26 cellular contexts compared by ENCODE assay signal in the genomic region with DNA sequence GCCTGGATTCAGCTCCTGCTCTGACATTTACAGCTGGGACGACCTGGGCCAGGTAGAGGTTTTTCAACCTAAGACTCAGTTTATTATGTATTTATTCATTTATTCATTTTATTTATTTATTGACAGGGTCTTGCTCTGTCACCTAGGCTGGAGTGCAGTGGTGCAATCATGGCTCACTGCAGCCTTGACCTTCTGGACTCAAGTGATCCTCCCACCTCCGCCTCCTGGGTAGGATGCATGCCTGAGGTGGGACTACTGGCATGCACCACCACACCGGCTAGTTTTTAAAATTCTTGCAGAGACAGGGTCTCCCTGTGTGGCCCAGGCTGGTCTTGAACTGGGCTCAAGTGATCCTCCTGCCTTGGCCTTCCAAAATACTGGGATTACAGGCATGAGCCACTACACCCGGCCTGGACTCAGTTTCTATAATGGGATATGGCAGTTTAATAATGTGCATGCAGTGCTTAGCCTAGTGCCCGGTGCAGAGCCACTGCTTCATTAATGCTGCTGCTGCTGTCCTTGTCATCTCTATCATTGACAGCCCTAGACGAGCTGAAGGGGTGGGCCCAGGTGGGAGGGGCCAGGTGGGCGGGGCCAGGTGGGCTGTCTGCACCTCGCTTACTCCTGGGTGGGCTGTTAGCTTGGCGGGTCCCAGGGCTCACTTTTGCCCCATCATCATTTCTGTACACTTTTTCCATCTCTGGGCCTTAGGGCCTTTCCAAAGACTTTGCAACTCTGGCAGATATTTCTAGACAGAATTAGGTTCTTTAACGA.
"Had no signal": no experiment of that assay in that cellular context is flagged by ENCODE, and none has a peak within 500 bp of the region (broad histone marks: within the 10 kb centered on the region; RNA-seq: fewer than 3 reads in every experiment).

No MANE protein-coding gene starts in this region.

- H3K4me2 ChIP-seq: smooth muscle cell had no signal

- H3K9me3 Mint-ChIP-seq: effector memory CD8-positive, alpha-beta T cell; mesothelial cell of epicardium; naive B cell; natural killer cell treated with Interleukin-12 subunit alpha and Interleukin-12 subunit beta and Interleukin-15 and Interleukin-18, amount 100 ng/mL, for 72 hours; neural crest cell; stimulated activated naive CD8-positive, alpha-beta T cell treated with anti-CD3 and anti-CD28 coated beads, Interleukin-15, amount 100 ng/mL, for 72 hours had no signal

- H3K27ac ChIP-seq: neutrophil, pancreas, suprapubic skin, transverse colon, upper lobe of right lung, uterus had no signal

- H3K27ac Mint-ChIP-seq: effector memory CD8-positive, alpha-beta T cell; mesothelial cell of epicardium; natural killer cell treated with Interleukin-12 subunit alpha and Interleukin-12 subunit beta and Interleukin-15 and Interleukin-18, amount 100 ng/mL, for 72 hours; stimulated activated naive CD8-positive, alpha-beta T cell treated with anti-CD3 and anti-CD28 coated beads, Interleukin-15, amount 100 ng/mL, for 72 hours had no signal

- H3K4me3 Mint-ChIP-seq: effector memory CD8-positive, alpha-beta T cell; mesothelial cell of epicardium; natural killer cell treated with Interleukin-12 subunit alpha and Interleukin-12 subunit beta and Interleukin-15 and Interleukin-18, amount 100 ng/mL, for 72 hours; neural crest cell; stimulated activated naive CD8-positive, alpha-beta T cell treated with anti-CD3 and anti-CD28 coated beads, Interleukin-15, amount 100 ng/mL, for 72 hours had no signal

- FAIRE-seq: frontal cortex, kidney, pancreas had no signal

- H3K36me3 ChIP-seq: neutrophil, pancreas, suprapubic skin, transverse colon, upper lobe of right lung, uterus had no signal

- H3K4me3 ChIP-seq: mucosa of descending colon, pancreas, smooth muscle cell, suprapubic skin, transverse colon, upper lobe of right lung, uterus had no signal

- H3K27me3 ChIP-seq: neutrophil, pancreas, suprapubic skin, transverse colon, upper lobe of right lung, uterus had no signal

- ATAC-seq: effector memory CD8-positive, alpha-beta T cell; left lobe of liver; mucosa of descending colon; pancreas; sciatic nerve; stimulated activated naive CD8-positive, alpha-beta T cell treated with anti-CD3 and anti-CD28 coated beads, Interleukin-15, amount 100 ng/mL, for 72 hours; upper lobe of right lung had no signal

- H3K4me1 Mint-ChIP-seq: mesothelial cell of epicardium; stimulated activated naive CD8-positive, alpha-beta T cell treated with anti-CD3 and anti-CD28 coated beads, Interleukin-15, amount 100 ng/mL, for 72 hours had no signal

- H3K9me3 ChIP-seq: mucosa of descending colon, neutrophil, pancreas, suprapubic skin, transverse colon, upper lobe of right lung, uterus had no signal

- H3K4me1 ChIP-seq: pancreas, upper lobe of right lung had no signal

- DNase-seq: cortex of kidney; effector memory CD8-positive, alpha-beta T cell; hypothalamus; kidney; mesenchymal stem cell; mucosa of descending colon; naive B cell; stimulated activated CD4-positive, alpha-beta T cell treated with anti-CD3 and anti-CD28 coated beads, Interleukin-12 subunit alpha, Interleukin-12 subunit beta, amount 100 ng/mL, for 4 hours; stimulated activated CD4-positive, alpha-beta T cell treated with anti-CD3 and anti-CD28 coated beads, Interleukin-1b, Interleukin-23, amount 100 ng/mL, for 48 hours; stimulated activated CD4-positive, alpha-beta T cell treated with anti-CD3 and anti-CD28 coated beads, Interleukin-4, amount 100 ng/mL, for 1 hour; stimulated activated CD8-positive, alpha-beta memory T cell treated with anti-CD3 and anti-CD28 coated beads, Interleukin-4, amount 100 ng/mL, for 48 hours; stimulated activated naive CD4-positive, alpha-beta T cell; stimulated activated naive CD8-positive, alpha-beta T cell treated with anti-CD3 and anti-CD28 coated beads, Interleukin-15, amount 100 ng/mL, for 72 hours; transverse colon; upper lobe of right lung; uterus had no signal

- H3K36me3 Mint-ChIP-seq: mesothelial cell of epicardium; naive B cell; natural killer cell treated with Interleukin-12 subunit alpha and Interleukin-12 subunit beta and Interleukin-15 and Interleukin-18, amount 100 ng/mL, for 72 hours had no signal

- H3K27me3 Mint-ChIP-seq: effector memory CD8-positive, alpha-beta T cell; naive B cell; natural killer cell treated with Interleukin-12 subunit alpha and Interleukin-12 subunit beta and Interleukin-15 and Interleukin-18, amount 100 ng/mL, for 72 hours; stimulated activated naive CD8-positive, alpha-beta T cell treated with anti-CD3 and anti-CD28 coated beads, Interleukin-15, amount 100 ng/mL, for 72 hours had no signal
